22 cellular contexts compared by ENCODE assay signal in the genomic region with DNA sequence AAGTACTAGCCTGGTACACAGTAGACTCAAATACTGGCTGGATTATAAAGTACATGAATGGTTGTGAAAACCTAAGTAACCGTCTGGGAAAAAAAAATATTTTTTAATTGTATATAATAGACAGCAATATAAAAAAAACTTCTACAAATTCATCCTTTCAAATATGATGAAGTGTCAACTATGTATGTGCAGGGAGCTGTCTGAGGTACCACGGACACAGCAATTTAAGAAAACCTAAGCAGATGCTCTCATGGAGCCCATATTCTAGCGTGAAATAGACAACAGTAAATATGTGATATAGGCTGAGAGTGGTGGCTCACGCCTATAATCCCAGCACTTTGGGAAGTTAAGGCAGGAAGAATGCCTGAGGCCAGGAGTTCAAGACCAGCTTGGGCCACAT.
"Had no signal": no experiment of that assay in that cellular context is flagged by ENCODE, and none has a peak within 500 bp of the region (broad histone marks: within the 10 kb centered on the region; RNA-seq: fewer than 3 reads in every experiment).

No MANE protein-coding gene starts in this region.

- H3K9me3 ChIP-seq: MG63, SJSA1 had no signal

- H3K27ac ChIP-seq: SJSA1, SK-N-MC had no signal

- DNase-seq: Karpas-422, KG1, MG63, NCI-H1092, NCI-H1105 treated with DMSO at 0.1 percent for 48 hours, NCI-H1417 treated with DMSO at 0.1 percent for 48 hours, NCI-H146, NCI-H1694 treated with DMSO at 0.1 percent for 48 hours, NCI-H1930, NCI-H2081 treated with DMSO at 0.1 percent for 48 hours, NCI-H2171, NCI-H226, NCI-H446, NCI-H510A, NCI-H524 treated with DMSO at 0.1 percent for 48 hours, NCI-H69, NCI-H774, Right ventricle myocardium superior, RPMI8226, SIG-M5 had no signal

- H3K4me3 ChIP-seq: MG63, SJSA1, SK-N-MC had no signal

- H3K4me1 ChIP-seq: SJSA1 had no signal

- H3K27me3 ChIP-seq: MG63, SJSA1 had no signal
